ENCODE assay signal across 8 cellular contexts in the genomic region with DNA sequence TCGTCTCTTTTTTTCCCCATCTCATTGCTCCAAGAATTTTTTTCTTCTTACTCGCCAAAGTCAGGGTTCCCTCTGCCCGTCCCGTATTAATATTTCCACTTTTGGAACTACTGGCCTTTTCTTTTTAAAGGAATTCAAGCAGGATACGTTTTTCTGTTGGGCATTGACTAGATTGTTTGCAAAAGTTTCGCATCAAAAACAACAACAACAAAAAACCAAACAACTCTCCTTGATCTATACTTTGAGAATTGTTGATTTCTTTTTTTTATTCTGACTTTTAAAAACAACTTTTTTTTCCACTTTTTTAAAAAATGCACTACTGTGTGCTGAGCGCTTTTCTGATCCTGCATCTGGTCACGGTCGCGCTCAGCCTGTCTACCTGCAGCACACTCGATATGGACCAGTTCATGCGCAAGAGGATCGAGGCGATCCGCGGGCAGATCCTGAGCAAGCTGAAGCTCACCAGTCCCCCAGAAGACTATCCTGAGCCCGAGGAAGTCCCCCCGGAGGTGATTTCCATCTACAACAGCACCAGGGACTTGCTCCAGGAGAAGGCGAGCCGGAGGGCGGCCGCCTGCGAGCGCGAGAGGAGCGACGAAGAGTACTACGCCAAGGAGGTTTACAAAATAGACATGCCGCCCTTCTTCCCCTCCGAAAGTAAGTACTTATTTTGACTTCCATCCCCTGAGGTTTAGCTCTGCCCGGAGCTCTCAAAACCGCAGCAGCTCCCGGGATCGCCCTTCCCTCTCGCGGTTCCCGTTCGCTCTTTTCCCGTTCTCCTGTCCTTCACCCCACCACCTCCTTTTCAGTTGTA. TPM values are rescaled to one million over a fixed set of nuclear protein-coding genes. Genes with fewer than 3 reads are reported as not detected.
DNase-seq lines count a peak whose midpoint lies in the region; ATAC-seq, FAIRE-seq and TF ChIP-seq lines count a peak whose summit lies in the region.

No MANE protein-coding gene starts in this region.

- intact Hi-C loops in kidney (cut with DNase I): loop anchor here (10.0 kb wide), 1 partner anchor 168 kb away; no protein-coding TSS in a partner anchor

- H3K9ac ChIP-seq in HUES48 (ENCODE audit: low read depth, low read length) (peak overlapping the region; percentile 44), kidney (ENCODE audit: low read length in 2 of 2) (peak overlapping the region; percentile 49 to 56), stomach smooth muscle (ENCODE audit: low read length in 2 of 2) (peak overlapping the region; percentile 87 to 94)

- H3K9me3 Mint-ChIP-seq in CD4-positive, CD25-positive, alpha-beta regulatory T cell: peaks cover 0 to 8% (median 0%) of the 10 kb centered on the region in 7 donors

- no peaks in the 10 kb centered on the region for H3K36me3 ChIP-seq in CD4-positive, CD25-positive, alpha-beta regulatory T cell (ENCODE audit: control insufficient read depth, insufficient read depth, low read length)
- no peaks in the 10 kb centered on the region for H3K36me3 ChIP-seq in HUES48 (ENCODE audit: control insufficient read depth, insufficient read depth, low read length)
- H3K36me3 ChIP-seq in kidney (ENCODE audit: control insufficient read depth in 1 of 2, insufficient read depth in 2 of 2, low read length in 2 of 2): no peaks in the 10 kb centered on the region
- no peaks in the 10 kb centered on the region for H3K36me3 ChIP-seq in stomach smooth muscle (ENCODE audit: control insufficient read depth in 2 of 2, insufficient read depth in 2 of 2, low read length in 2 of 2)

- no peaks in the 10 kb centered on the region for H3K9me3 ChIP-seq in CD4-positive, CD25-positive, alpha-beta regulatory T cell (ENCODE audit: control insufficient read depth in 2 of 2, low read length in 2 of 2)
- H3K9me3 ChIP-seq in HUES48 (ENCODE audit: control insufficient read depth, insufficient read depth, low read length) (no peaks in the 10 kb centered on the region), kidney (ENCODE audit: control insufficient read depth in 1 of 2, low read length in 2 of 2) (no peaks in the 10 kb centered on the region), stomach smooth muscle (ENCODE audit: control insufficient read depth in 2 of 2, low read length in 2 of 2) (no peaks in the 10 kb centered on the region)

- H3K27me3 Mint-ChIP-seq in CD4-positive, CD25-positive, alpha-beta regulatory T cell: peaks cover 50% of the 10 kb centered on the region

- peak in 1 of 3 donors; percentile 1 for DNase-seq in CD4-positive, CD25-positive, alpha-beta regulatory T cell
- DNase-seq in astrocyte of the hippocampus (ENCODE audit: low read depth, low spot score): peak; percentile 69
- peak; percentile 67 for DNase-seq in kidney
- no peak for DNase-seq in OCI-M2 (lab: John Stamatoyannopoulos, UW; ENCODE audit: unreplicated experiment)
- no peak for DNase-seq in stimulated activated CD4-positive, alpha-beta T cell treated with anti-CD3 and anti-CD28 coated beads, Interleukin-4, amount 100 ng/mL, for 4 hours

- H3K27ac Mint-ChIP-seq in CD4-positive, CD25-positive, alpha-beta regulatory T cell: peak overlapping the region; percentile 18 to 42 (median 21)

- peak overlapping the region in 2 of 4 donors; percentile 50 to 73 for H3K4me3 Mint-ChIP-seq in CD4-positive, CD25-positive, alpha-beta regulatory T cell

- no peak overlapping the region for H3K27ac ChIP-seq in CD4-positive, CD25-positive, alpha-beta regulatory T cell (ENCODE audit: insufficient read depth, low read length, poor library complexity, severe bottlenecking)
- H3K27ac ChIP-seq in HUES48 (ENCODE audit: low read depth, low read length): no peak overlapping the region
- peak overlapping the region; percentile 7 to 71 for H3K27ac ChIP-seq in kidney (ENCODE audit: low read depth in 2 of 2, low read length in 2 of 2)
- peak overlapping the region; percentile 86 for H3K27ac ChIP-seq in stomach smooth muscle (ENCODE audit: low read length)

- no peak for ATAC-seq in CD4-positive, CD25-positive, alpha-beta regulatory T cell (ENCODE audit: low read depth in 2 of 2)
- no peak for ATAC-seq in GM21423 (IDR thresholded peaks at IDR 0.05; ENCODE audit: unreplicated experiment)

- H3K4me3 ChIP-seq in CD4-positive, CD25-positive, alpha-beta regulatory T cell (ENCODE audit: low read depth, low read length): peak overlapping the region; percentile 35
- peak overlapping the region; percentile 73 for H3K4me3 ChIP-seq in HUES48 (ENCODE audit: low read depth, low read length)
- peak overlapping the region; percentile 73 to 75 for H3K4me3 ChIP-seq in kidney (ENCODE audit: low read length in 2 of 2)
- peak overlapping the region; percentile 94 to 96 for H3K4me3 ChIP-seq in stomach smooth muscle (ENCODE audit: low read length in 2 of 2)

- peaks cover 0 to 26% (median 16%) of the 10 kb centered on the region in 4 donors for H3K4me1 Mint-ChIP-seq in CD4-positive, CD25-positive, alpha-beta regulatory T cell

- H3K27me3 ChIP-seq in CD4-positive, CD25-positive, alpha-beta regulatory T cell (ENCODE audit: control insufficient read depth, insufficient read depth, low read length): peaks cover 28% of the 10 kb centered on the region
- H3K27me3 ChIP-seq in HUES48 (ENCODE audit: control insufficient read depth, insufficient read depth, low read length): peaks cover 40% of the 10 kb centered on the region
- no peaks in the 10 kb centered on the region for H3K27me3 ChIP-seq in stomach smooth muscle (ENCODE audit: control insufficient read depth in 1 of 2, insufficient read depth in 2 of 2, low read length in 2 of 2)

- no peak for TF ChIP-seq CTCF in kidney (IDR thresholded peaks at IDR 0.05; ENCODE audit: borderline replicate concordance, extremely low read depth, insufficient read depth)

- peaks cover 7% of the 10 kb centered on the region for H3K36me3 Mint-ChIP-seq in CD4-positive, CD25-positive, alpha-beta regulatory T cell

- peaks cover 24% of the 10 kb centered on the region for H3K4me1 ChIP-seq in CD4-positive, CD25-positive, alpha-beta regulatory T cell (ENCODE audit: control insufficient read depth, insufficient read depth, low read length, poor library complexity, severe bottlenecking)
- H3K4me1 ChIP-seq in HUES48 (ENCODE audit: control insufficient read depth, insufficient read depth, low read length): peaks cover 32% of the 10 kb centered on the region
- H3K4me1 ChIP-seq in kidney (ENCODE audit: control insufficient read depth in 1 of 2, insufficient read depth in 1 of 2, low read depth in 1 of 2, low read length in 2 of 2): peaks cover 0 to 7% of the 10 kb centered on the region in 2 donors
- H3K4me1 ChIP-seq in stomach smooth muscle (ENCODE audit: control insufficient read depth, insufficient read depth, low read length): peaks cover 16% of the 10 kb centered on the region

- no peak for FAIRE-seq in kidney (lab: Jason Lieb, UNC)

RNA-seq across cellular contexts. Expression of gene TGFB2, which starts 1.5 kb away (rescaled TPM):
- total RNA-seq in CD4-positive, CD25-positive, alpha-beta regulatory T cell: not detected
- polyA plus RNA-seq in CD4-positive, CD25-positive, alpha-beta regulatory T cell: not detected
- total RNA-seq in kidney: 12.2 TPM
- polyA plus RNA-seq in kidney (ENCODE audit: insufficient read depth, low read depth, low replicate concordance): 1.4 TPM

Comparison
In these comparisons a context has a peak if more than half of its experiments do, and no peak if none do; other contexts are left out.
1. DNase-seq: peak in astrocyte of the hippocampus (single experiment) and kidney (single experiment); none in OCI-M2 (single experiment) and stimulated activated CD4-positive, alpha-beta T cell treated with anti-CD3 and anti-CD28 coated beads, Interleukin-4, amount 100 ng/mL, for 4 hours (0 of 2).
2. H3K27ac ChIP-seq: peak in kidney (2 of 2) and stomach smooth muscle (single experiment); none in CD4-positive, CD25-positive, alpha-beta regulatory T cell (single experiment) and HUES48 (single experiment).
3. H3K4me3 ChIP-seq: peak in every context shown above with its lines; median percentile 95 in stomach smooth muscle; 74 in kidney; 73 in HUES48; 35 in CD4-positive, CD25-positive, alpha-beta regulatory T cell.
4. RNA of gene TGFB2, which starts 1.5 kb away (total RNA-seq): 12.2 TPM in kidney (single experiment); not detected in CD4-positive, CD25-positive, alpha-beta regulatory T cell (single experiment); every median in the first group is over 10 times any median in the second.
5. Peak in every context shown above with its lines, with median percentiles within 50 percentile points of each other: H3K9ac ChIP-seq.